In the genomic region with DNA sequence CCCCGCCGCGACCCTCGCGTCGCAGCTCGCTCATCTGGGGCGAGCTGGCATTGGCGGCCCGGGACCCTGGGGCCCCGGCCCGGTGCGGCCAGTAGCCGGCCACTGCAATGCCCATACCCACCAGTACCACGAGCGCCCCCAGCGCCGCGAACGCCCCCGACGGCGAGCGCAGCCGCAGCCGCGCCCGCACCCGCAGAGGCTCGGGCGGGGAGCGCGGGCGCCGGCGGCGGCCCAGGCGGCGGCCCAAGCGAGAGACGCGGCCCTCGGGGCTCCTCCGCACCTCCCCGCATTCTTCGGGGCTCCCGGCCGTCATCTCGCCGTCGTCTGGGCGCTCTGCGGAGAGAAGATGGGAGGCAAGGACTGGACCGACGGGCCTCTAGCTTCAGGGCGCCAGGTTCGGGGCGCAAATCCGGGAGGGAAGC, we compare ENCODE assay signal across 9 cellular contexts. TPM values are rescaled to one million over a fixed set of nuclear protein-coding genes. Genes with fewer than 3 reads are reported as not detected.
A peak's percentile ranks its signal among the peaks of the same experiment; 100 is the strongest.
DNase-seq lines count a peak whose midpoint lies in the region; ATAC-seq and TF ChIP-seq lines count a peak whose summit lies in the region.
"Had no signal": no experiment of that assay in that cellular context is flagged by ENCODE, and none has a peak within 500 bp of the region (broad histone marks: within the 10 kb centered on the region; RNA-seq: fewer than 3 reads in every experiment).

No MANE protein-coding gene starts in this region.

- H3K79me2 ChIP-seq in fibroblast of lung (ENCODE audit: control insufficient read depth, insufficient read depth, low read length) (peaks cover 24% of the 10 kb centered on the region), trophoblast cell (ENCODE audit: control insufficient read depth, insufficient read depth, low read length, poor library complexity) (peaks cover 20% of the 10 kb centered on the region)

- peaks cover 7% of the 10 kb centered on the region for H3K36me3 ChIP-seq in fibroblast of lung (ENCODE audit: control insufficient read depth, insufficient read depth, low read length)
- peaks cover 14 to 16% of the 10 kb centered on the region in 2 experiments for H3K36me3 ChIP-seq in trophoblast cell (ENCODE audit: control insufficient read depth in 1 of 2, insufficient read depth in 2 of 2, low read length in 2 of 2)

- DNase-seq in CD14-positive monocyte (ENCODE audit: low spot score), result no peak
- no peak for DNase-seq in LNCaP clone FGC (ENCODE audit: low read depth)
- DNase-seq in fibroblast of lung (ENCODE audit: low read depth in 2 of 2), result no peak
- no peak for DNase-seq in trophoblast cell
- DNase-seq in NCI-H2171 (lab: John Stamatoyannopoulos, UW), result no peak
- DNase-seq in NCI-H1417 (lab: John Stamatoyannopoulos, UW), result no peak

- H3K4me2 ChIP-seq in fibroblast of lung (ENCODE audit: extremely low read depth, insufficient read depth, low read length), result peak overlapping the region; percentile 83
- peak overlapping the region; percentile 93 for H3K4me2 ChIP-seq in trophoblast cell (ENCODE audit: low read length)

- peak overlapping the region; percentile 63 for H4K8ac ChIP-seq in trophoblast cell (ENCODE audit: low read depth, low read length)

- H4K91ac ChIP-seq in trophoblast cell (ENCODE audit: low read depth, low read length), result peak overlapping the region; percentile 72

- H2AFZ ChIP-seq in fibroblast of lung (ENCODE audit: low read length) (no peak overlapping the region), trophoblast cell (ENCODE audit: insufficient read depth, low read length, poor library complexity) (peak overlapping the region; percentile 73)

- H3K27ac Mint-ChIP-seq in CD14-positive monocyte, result no peak overlapping the region
- H3K27ac Mint-ChIP-seq: T-helper 1 cell treated with Interleukin-12 subunit alpha and Interleukin-12 subunit beta and Interleukin-4 antibody, amounts not matched to agents 30 μg/mL and 1 μg/mL, for 36 hours had no signal

- no peak overlapping the region for H3K23ac ChIP-seq in trophoblast cell (ENCODE audit: low read length)

- H3K9me3 ChIP-seq in fibroblast of lung (ENCODE audit: control insufficient read depth, insufficient read depth, low read depth, low read length) (no peaks in the 10 kb centered on the region), trophoblast cell (ENCODE audit: insufficient read depth, low read depth, low read length) (no peaks in the 10 kb centered on the region)

- peak overlapping the region; percentile 41 for H2BK120ac ChIP-seq in trophoblast cell (ENCODE audit: insufficient read depth, low read length, poor library complexity)

- peak overlapping the region; percentile 78 for H3K4ac ChIP-seq in trophoblast cell (ENCODE audit: low read depth, low read length)

- peak overlapping the region in 1 of 2 donors; percentile 48 for H3K4me3 Mint-ChIP-seq in CD14-positive monocyte
- H3K4me3 Mint-ChIP-seq: T-helper 1 cell treated with Interleukin-12 subunit alpha and Interleukin-12 subunit beta and Interleukin-4 antibody, amounts not matched to agents 30 μg/mL and 1 μg/mL, for 36 hours had no signal

- intact Hi-C loops in CD14-positive monocyte (cut with micrococcal nuclease), result no loop called here

- H3K4me3 ChIP-seq in LNCaP clone FGC (ENCODE audit: low read depth, low read length), result no peak overlapping the region
- H3K4me3 ChIP-seq in fibroblast of lung (replicated peaks in 1 of 4; ENCODE audit: control extremely low read depth in 1 of 4, insufficient read depth in 1 of 4, low read depth in 3 of 4, low read length in 4 of 4), result peak overlapping the region; percentile 16 to 77 (median 64)
- peak overlapping the region; percentile 80 for H3K4me3 ChIP-seq in trophoblast cell (ENCODE audit: low read depth, low read length)

- H3K4me1 Mint-ChIP-seq in CD14-positive monocyte, result peaks cover 10% of the 10 kb centered on the region

- no CpG with 5 or more reads among the region's 59 CpGs for WGBS in trophoblast cell (ENCODE audit: extremely low coverage, insufficient coverage, insufficient read length)

- H4K12ac ChIP-seq in trophoblast cell (ENCODE audit: low read depth, low read length), result peak overlapping the region; percentile 40

- H2BK12ac ChIP-seq in trophoblast cell (ENCODE audit: low read length), result peak overlapping the region; percentile 23

- H3K14ac ChIP-seq in trophoblast cell (ENCODE audit: low read length), result peak overlapping the region; percentile 63

- H2AK5ac ChIP-seq in trophoblast cell (ENCODE audit: low read length), result no peak overlapping the region

- H3K18ac ChIP-seq in trophoblast cell (ENCODE audit: low read length), result peak overlapping the region; percentile 85

- peak overlapping the region; percentile 13 for H2BK5ac ChIP-seq in trophoblast cell (ENCODE audit: low read depth, low read length, poor library complexity)

- H3K27me3 ChIP-seq in fibroblast of lung (ENCODE audit: control insufficient read depth, insufficient read depth, low read length) (no peaks in the 10 kb centered on the region), trophoblast cell (ENCODE audit: insufficient read depth, low read length) (peaks cover 8% of the 10 kb centered on the region)

- ATAC-seq in GM21360 (IDR thresholded peaks at IDR 0.05; ENCODE audit: unreplicated experiment), result no peak
- ATAC-seq in HG02759 (IDR thresholded peaks at IDR 0.05; ENCODE audit: unreplicated experiment), result no peak

- peaks cover 28% of the 10 kb centered on the region for H3K79me1 ChIP-seq in trophoblast cell (ENCODE audit: low read length)

- peak overlapping the region; percentile 79 for H3K27ac ChIP-seq in fibroblast of lung (ENCODE audit: insufficient read depth, low read length)
- no peak overlapping the region for H3K27ac ChIP-seq in trophoblast cell (ENCODE audit: low read depth, low read length)

- H3K36me3 Mint-ChIP-seq in CD14-positive monocyte, result peaks cover 37 to 40% of the 10 kb centered on the region in 2 donors

- TF ChIP-seq CTCF in CD14-positive monocyte (IDR thresholded peaks at IDR 0.05) (peak; percentile 40), LNCaP clone FGC (IDR thresholded peaks at IDR 0.05; ENCODE audit: control insufficient read depth, extremely low read depth, insufficient read depth) (0 out of 2 replicates have a peak, but pooled peaks have one; percentile 3), fibroblast of lung (conservative IDR thresholded peaks at IDR 0.05 in 1 of 2, IDR thresholded peaks at IDR 0.05 in 1 of 2; ENCODE audit: low read depth in 1 of 2, low read length in 2 of 2) (no peak)

- H3K9ac ChIP-seq in fibroblast of lung (ENCODE audit: insufficient read depth, low read length) (peak overlapping the region; percentile 90), trophoblast cell (ENCODE audit: low read length) (no peak overlapping the region)

- H3K4me1 ChIP-seq in fibroblast of lung (ENCODE audit: control insufficient read depth, extremely low read depth, insufficient read depth, low read length), result peaks cover 9% of the 10 kb centered on the region
- peaks cover 5% of the 10 kb centered on the region in 2 experiments for H3K4me1 ChIP-seq in trophoblast cell (ENCODE audit: control insufficient read depth in 1 of 2, insufficient read depth in 2 of 2, low read length in 2 of 2)

- peaks cover 0 to 15% (median 3%) of the 10 kb centered on the region in 7 donors for H3K9me3 Mint-ChIP-seq in CD14-positive monocyte
- H3K9me3 Mint-ChIP-seq: T-helper 1 cell treated with Interleukin-12 subunit alpha and Interleukin-12 subunit beta and Interleukin-4 antibody, amounts not matched to agents 30 μg/mL and 1 μg/mL, for 36 hours had no signal

- H3K27me3 Mint-ChIP-seq in CD14-positive monocyte (ENCODE audit: low read depth in 3 of 3), result peaks cover 43 to 65% (median 53%) of the 10 kb centered on the region in 3 donors

- H4K20me1 ChIP-seq in fibroblast of lung (ENCODE audit: control insufficient read depth, extremely low read depth, insufficient read depth, low read length), result no peaks in the 10 kb centered on the region

RNA-seq across cellular contexts. Expression of a gene that starts 2.2 kb away (rescaled TPM):
- polyA plus RNA-seq in CD14-positive monocyte (not detected), fibroblast of lung (12.6 and 20.8 TPM in 2 replicates)
- total RNA-seq in fibroblast of lung, result 17.7 and 18.5 TPM in 2 replicates
- polyA plus RNA-seq in fibroblast of lung (2012), result 15.5 and 22.1 TPM in 2 replicates
- polyA minus RNA-seq in fibroblast of lung (ENCODE audit: low replicate concordance), result 7.3 and 10.5 TPM in 2 replicates
- polyA plus RNA-seq in trophoblast cell (2013), result 11.1 and 11.8 TPM in 2 replicates

Comparison
In these comparisons a context has a peak if more than half of its experiments do, and no peak if none do; other contexts are left out.
1. CTCF ChIP-seq: peak in CD14-positive monocyte (single experiment) and LNCaP clone FGC (single experiment); none in fibroblast of lung (0 of 2).
2. RNA of a gene that starts 2.2 kb away (polyA plus RNA-seq): 12.6 to 22.1 TPM in fibroblast of lung; not detected in CD14-positive monocyte; every median in the first group is over 10 times any median in the second.